In genomic region chr1:17502326-17502778, GRCh38 we compare ENCODE assay signal across 8 cellular contexts. TPM values are rescaled to one million over a fixed set of nuclear protein-coding genes. Genes with fewer than 3 reads are reported as not detected.
DNase-seq lines count a peak whose midpoint lies in the region; TF ChIP-seq lines count a peak whose summit lies in the region.

No MANE protein-coding gene starts in this region.

- H3K36me3 Mint-ChIP-seq in HFFc6 (ENCODE audit: low read depth) (no peaks in the 10 kb centered on the region), nephron (ENCODE audit: low read depth) (no peaks in the 10 kb centered on the region)

- H3K27ac Mint-ChIP-seq in HFFc6 (no peak overlapping the region), nephron (no peak overlapping the region)

- peak; percentile 93 for DNase-seq in COLO668 (lab: John Stamatoyannopoulos, UW; ENCODE audit: unreplicated experiment)
- peak; percentile 68 for DNase-seq in HFFc6
- DNase-seq in NCI-H82 (lab: John Stamatoyannopoulos, UW) = peak; percentile 89
- DNase-seq in activated T-cell treated with anti-CD3 and anti-CD28 coated beads for 48 hours (ENCODE audit: low read depth) = peak; percentile 58
- DNase-seq in fibroblast of the conjunctiva (ENCODE audit: low read depth) = peak; percentile 78
- peak; percentile 8 to 91 (median 69) for DNase-seq in substantia nigra (lab: John Stamatoyannopoulos, UW)
- DNase-seq in DMS114 treated with DMSO at 0.1 percent for 48 hours (lab: John Stamatoyannopoulos, UW; ENCODE audit: unreplicated experiment) = no peak

- H3K4me3 Mint-ChIP-seq in HFFc6 (no peak overlapping the region), nephron (no peak overlapping the region)

- H3K27me3 Mint-ChIP-seq in HFFc6 (ENCODE audit: insufficient read depth) = peaks cover 8% of the 10 kb centered on the region
- H3K27me3 Mint-ChIP-seq in nephron (ENCODE audit: low read depth) = peaks cover 13% of the 10 kb centered on the region

- no peak overlapping the region for H3K27ac ChIP-seq in substantia nigra (ENCODE audit: low read depth, low read length, poor library complexity, severe bottlenecking)

- peaks cover 8% of the 10 kb centered on the region; the same call in 1 of the 2 replicates for H3K4me1 Mint-ChIP-seq in HFFc6 (ENCODE audit: low read depth)
- peaks cover 4% of the 10 kb centered on the region for H3K4me1 Mint-ChIP-seq in nephron

- TF ChIP-seq CTCF in HFFc6 (IDR thresholded peaks at IDR 0.05) (peak; percentile 97), nephron (IDR thresholded peaks at IDR 0.05; ENCODE audit: unreplicated experiment in 3 of 3) (peak; percentile 87 to 89 (median 89))

- no peaks in the 10 kb centered on the region for H3K9me3 Mint-ChIP-seq in HFFc6
- peaks cover 13% of the 10 kb centered on the region for H3K9me3 Mint-ChIP-seq in nephron

RNA-seq across cellular contexts. Expression of gene ARHGEF10L, which starts 37.1 kb away (rescaled TPM):
- 10 to 100 TPM; 11.1 to 29.0 (median 26.7) TPM for total RNA-seq in HFFc6 (2021; fragmentation: NEBNext Ultra II Directional; extraction: Animal tissue kit (Norgen Biotek cat#: 25700))
